Comparison of ENCODE assay signal across 8 cellular contexts in the genomic region with DNA sequence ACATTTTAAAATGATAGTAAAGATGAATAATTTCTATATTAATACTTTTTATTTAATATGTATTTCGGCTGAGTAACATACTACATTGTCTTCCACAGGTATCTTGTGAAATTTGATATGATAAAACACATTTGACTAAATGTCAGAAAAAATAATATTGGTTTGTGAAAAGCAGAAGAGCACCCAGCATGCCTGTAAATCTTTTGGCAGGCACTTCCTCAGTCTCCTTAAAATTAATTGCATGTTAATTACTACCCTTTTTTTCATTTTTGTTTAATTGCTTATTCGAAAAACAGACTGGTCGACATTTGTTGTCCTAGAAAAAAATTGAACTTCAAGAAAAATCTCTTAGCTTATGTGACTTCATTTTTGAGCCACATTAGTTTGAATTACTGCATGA.
DNase-seq lines count a peak whose midpoint lies in the region; ATAC-seq and TF ChIP-seq lines count a peak whose summit lies in the region.

No MANE protein-coding gene starts in this region.

- no peaks in the 10 kb centered on the region for H3K36me3 ChIP-seq in HUES6 (ENCODE audit: control insufficient read depth, insufficient read depth, low read length)
- peaks cover 0 to 12% of the 10 kb centered on the region in 2 donors for H3K36me3 ChIP-seq in muscle layer of duodenum (ENCODE audit: control insufficient read depth in 1 of 2, insufficient read depth in 2 of 2, low read length in 2 of 2)

- peaks cover 17% of the 10 kb centered on the region for H3K4me1 ChIP-seq in HUES6 (ENCODE audit: control insufficient read depth, insufficient read depth, low read length)
- H3K4me1 ChIP-seq in muscle layer of duodenum (ENCODE audit: control insufficient read depth in 1 of 2, insufficient read depth in 2 of 2, low read length in 2 of 2), result peaks cover 0 to 15% of the 10 kb centered on the region in 2 donors

- no peak for ATAC-seq in HG03378 (IDR thresholded peaks at IDR 0.05; ENCODE audit: unreplicated experiment)

- H3K9ac ChIP-seq in HUES6 (ENCODE audit: low read length), result no peak overlapping the region

- H3K4me3 ChIP-seq in AG09309 (ENCODE audit: control insufficient read depth, low read depth, low read length), result peak overlapping the region; percentile 43
- H3K4me3 ChIP-seq in HUES6 (ENCODE audit: low read depth, low read length), result peak overlapping the region; percentile 56
- H3K4me3 ChIP-seq in cardiac fibroblast (replicated peaks in 1 of 2; ENCODE audit: low read depth in 2 of 2, low read length in 2 of 2), result peak overlapping the region; percentile 2 to 56
- H3K4me3 ChIP-seq in muscle layer of duodenum (ENCODE audit: low read depth in 1 of 2, low read length in 2 of 2), result peak overlapping the region; percentile 61 to 72

- H3K27me3 ChIP-seq in HUES6 (ENCODE audit: control insufficient read depth, insufficient read depth, low read length), result no peaks in the 10 kb centered on the region
- H3K27me3 ChIP-seq in muscle layer of duodenum (ENCODE audit: low read depth, low read length), result no peaks in the 10 kb centered on the region

- H3K9me3 ChIP-seq in HUES6 (ENCODE audit: control insufficient read depth, insufficient read depth, low read depth, low read length), result no peaks in the 10 kb centered on the region
- H3K9me3 ChIP-seq in muscle layer of duodenum (ENCODE audit: control insufficient read depth in 1 of 2, low read length in 2 of 2), result no peaks in the 10 kb centered on the region

- DNase-seq in AG09309 (ENCODE audit: low read depth) (no peak), cardiac fibroblast (ENCODE audit: low read depth in 2 of 2) (no peak), NCI-H82 treated with DMSO at 0.1 percent for 48 hours (lab: John Stamatoyannopoulos, UW; ENCODE audit: unreplicated experiment) (no peak), T-helper 2 cell (no peak), NCI-H1048 (lab: John Stamatoyannopoulos, UW) (no peak)

- H3K27ac ChIP-seq in HUES6 (ENCODE audit: low read depth, low read length) (no peak overlapping the region), muscle layer of duodenum (ENCODE audit: low read length) (peak overlapping the region; percentile 84)

- no peak for TF ChIP-seq CTCF in AG09309 (IDR thresholded peaks at IDR 0.05; ENCODE audit: control insufficient read depth, insufficient read depth, low read depth, low read length, missing control alignments)
- TF ChIP-seq CTCF in cardiac fibroblast (IDR thresholded peaks at IDR 0.05; ENCODE audit: low read depth, low read length), result no peak
